Comparison of ENCODE assay signal across 20 cellular contexts in genomic region chr20:826695-827323, GRCh38. TPM values are rescaled to one million over a fixed set of nuclear protein-coding genes. Genes with fewer than 3 reads are reported as not detected.
DNase-seq lines count a peak whose midpoint lies in the region; ATAC-seq, FAIRE-seq and TF ChIP-seq lines count a peak whose summit lies in the region.
"Had no signal": no experiment of that assay in that cellular context is flagged by ENCODE, and none has a peak within 500 bp of the region (broad histone marks: within the 10 kb centered on the region; RNA-seq: fewer than 3 reads in every experiment).

No MANE protein-coding gene starts in this region.

- H2AFZ ChIP-seq in GM23338 (peak overlapping the region; percentile 56), osteoblast (ENCODE audit: low read length) (no peak overlapping the region)

- no peaks in the 10 kb centered on the region for H3K79me2 ChIP-seq in GM23338 (replicated peaks; ENCODE audit: insufficient read depth)
- H3K79me2 ChIP-seq in osteoblast (ENCODE audit: insufficient read depth, low read length) = no peaks in the 10 kb centered on the region

- no peak overlapping the region for H3K27ac ChIP-seq in GM23338 (ENCODE audit: low read depth)
- H3K27ac ChIP-seq in osteoblast (ENCODE audit: low read depth, low read length) = peak overlapping the region; percentile 0
- H3K27ac ChIP-seq in transverse colon = no peak overlapping the region
- no peak overlapping the region for H3K27ac ChIP-seq in prostate gland
- H3K27ac ChIP-seq: RWPE1, SJCRH30 had no signal

- H3K36me3 Mint-ChIP-seq in GM23338 (ENCODE audit: low read depth) = no peaks in the 10 kb centered on the region
- H3K36me3 Mint-ChIP-seq: CD8-positive, alpha-beta memory T cell had no signal

- H3K4me1 Mint-ChIP-seq in GM23338 = peaks cover 5% of the 10 kb centered on the region
- H3K4me1 Mint-ChIP-seq: CD8-positive, alpha-beta memory T cell had no signal

- no peaks in the 10 kb centered on the region for H3K9me2 ChIP-seq in GM23338 (ENCODE audit: insufficient read depth)

- 87 to 100% methylated on average over 2 to 7 of the region's 7 CpGs for WGBS in transverse colon (ENCODE audit: low coverage in 1 of 2), 2 donors
- 88% methylated on average over 7 of the region's 7 CpGs for WGBS in prostate gland

- H3K4me1 ChIP-seq in GM23338 (ENCODE audit: insufficient read depth) = no peaks in the 10 kb centered on the region
- H3K4me1 ChIP-seq in osteoblast (ENCODE audit: insufficient read depth, low read length) = peaks cover 7% of the 10 kb centered on the region
- peaks cover 0 to 8% (median 0%) of the 10 kb centered on the region in 4 donors for H3K4me1 ChIP-seq in transverse colon
- H3K4me1 ChIP-seq in prostate gland (replicated peaks) = no peaks in the 10 kb centered on the region
- H3K4me1 ChIP-seq: SJCRH30 had no signal

- TF ChIP-seq CTCF in GM23338 (conservative IDR thresholded peaks at IDR 0.05; ENCODE audit: low read depth in 2 of 2) (no peak), bronchial epithelial cell (IDR thresholded peaks at IDR 0.05; ENCODE audit: insufficient read depth, low read length, severe bottlenecking) (no peak), osteoblast (IDR thresholded peaks at IDR 0.05; ENCODE audit: extremely low read depth, low read depth, low read length) (no peak), transverse colon (IDR thresholded peaks at IDR 0.05) (no peak), prostate gland (IDR thresholded peaks at IDR 0.05) (no peak)

- H3K4me3 ChIP-seq in GM23338 (no peak overlapping the region), bronchial epithelial cell (ENCODE audit: low read depth, low read length) (no peak overlapping the region), osteoblast (ENCODE audit: insufficient read depth, low read length) (no peak overlapping the region), transverse colon (no peak overlapping the region), prostate gland (no peak overlapping the region)
- H3K4me3 ChIP-seq: SJCRH30 had no signal

- H3K27ac Mint-ChIP-seq in GM23338 = no peak overlapping the region

- TF ChIP-seq EP300 in transverse colon (IDR thresholded peaks at IDR 0.05; ENCODE audit: low read depth) = no peak

- H3K4me3 Mint-ChIP-seq in GM23338 = no peak overlapping the region; the same call in 2 of the 3 replicates
- H3K4me3 Mint-ChIP-seq: CD8-positive, alpha-beta memory T cell had no signal

- DNase-seq in GM23338 (ENCODE audit: low spot score) (no peak), bronchial epithelial cell (ENCODE audit: low read depth) (no peak), osteoblast (ENCODE audit: insufficient read length, low spot score, missing footprints) (no peak), transverse colon (peak; percentile 2), mucosa of gallbladder (ENCODE audit: low spot score) (no peak), prostate gland (ENCODE audit: low spot score) (no peak), GM19240 (ENCODE audit: insufficient read length, low spot score) (no peak), GM12892 (ENCODE audit: insufficient read length) (no peak)
- DNase-seq: ACHN; CD8-positive, alpha-beta memory T cell; GF-D8; H7; Karpas-422; MM.1S; NCI-H1930; NCI-H2227 treated with DMSO at 0.1 percent for 48 hours; NCI-H526 had no signal

- H3K4me2 ChIP-seq in GM23338 = no peak overlapping the region
- no peak overlapping the region for H3K4me2 ChIP-seq in osteoblast (ENCODE audit: insufficient read depth, low read length)

- H3K27me3 ChIP-seq in GM23338 (ENCODE audit: insufficient read depth) (no peaks in the 10 kb centered on the region), bronchial epithelial cell (ENCODE audit: control insufficient read depth, insufficient read depth, low read length) (no peaks in the 10 kb centered on the region), osteoblast (ENCODE audit: insufficient read depth, low read length) (no peaks in the 10 kb centered on the region), transverse colon (no peaks in the 10 kb centered on the region), prostate gland (replicated peaks; ENCODE audit: insufficient read depth) (no peaks in the 10 kb centered on the region)
- H3K27me3 ChIP-seq: SJCRH30 had no signal

- H3K27me3 Mint-ChIP-seq in GM23338 (ENCODE audit: insufficient read depth, low read depth, poor library complexity) = peaks cover 5% of the 10 kb centered on the region
- H3K27me3 Mint-ChIP-seq: CD8-positive, alpha-beta memory T cell had no signal

- H3F3A ChIP-seq in GM23338 (replicated peaks; ENCODE audit: low read depth) = no peaks in the 10 kb centered on the region

- in situ Hi-C loops in transverse colon (cut with MboI; ENCODE audit: low pct_ligation_motif_present in 1 of 4, low pct_unique_long_range_greater_than_20kb in 1 of 4, low sequenced_read_pairs in 3 of 4) = loop anchor here in 1 of 4 donors (25.0 kb wide), 1 partner anchor 285 kb away; the partner anchor contains the start of gene PSMF1

- intact Hi-C loops in transverse colon (cut with DNase I; ENCODE audit: low total_unique reads) (no loop called here), prostate gland (cut with DNase I) (no loop called here)

- no peak for ATAC-seq in GM23338

- FAIRE-seq in bronchial epithelial cell (lab: Jason Lieb, UNC) = peak; percentile 93
- no peak for FAIRE-seq in GM12892 (lab: Jason Lieb, UNC)

- no peaks in the 10 kb centered on the region for H3K9me3 Mint-ChIP-seq in GM23338
- H3K9me3 Mint-ChIP-seq: CD8-positive, alpha-beta memory T cell had no signal

- H3K9me3 ChIP-seq in osteoblast (ENCODE audit: low read depth, low read length) (no peaks in the 10 kb centered on the region), transverse colon (no peaks in the 10 kb centered on the region), prostate gland (no peaks in the 10 kb centered on the region)
- H3K9me3 ChIP-seq: SJCRH30 had no signal

- H3K36me3 ChIP-seq in GM23338 (ENCODE audit: insufficient read depth) = no peaks in the 10 kb centered on the region
- no peaks in the 10 kb centered on the region for H3K36me3 ChIP-seq in bronchial epithelial cell (ENCODE audit: control insufficient read depth, insufficient read depth, low read length)
- H3K36me3 ChIP-seq in osteoblast (ENCODE audit: insufficient read depth, low read length) = no peaks in the 10 kb centered on the region
- no peaks in the 10 kb centered on the region for H3K36me3 ChIP-seq in transverse colon
- H3K36me3 ChIP-seq in prostate gland = no peaks in the 10 kb centered on the region
- H3K36me3 ChIP-seq: SJCRH30 had no signal

- no peak for TF ChIP-seq POLR2A in transverse colon (IDR thresholded peaks at IDR 0.05)
- no peak for TF ChIP-seq POLR2A in prostate gland (IDR thresholded peaks at IDR 0.05)
- TF ChIP-seq POLR2A in GM12892 (IDR thresholded peaks at IDR 0.05; ENCODE audit: low read depth, low read length) = no peak

- H4K20me1 ChIP-seq in GM23338 (replicated peaks; ENCODE audit: insufficient read depth) (no peaks in the 10 kb centered on the region), osteoblast (ENCODE audit: insufficient read depth, low read length) (no peaks in the 10 kb centered on the region)

TF ChIP-seq in GM23338, 12 proteins besides CTCF, POLR2A, EP300 and RAD21:
- TF ChIP-seq CREB1 (CRISPR knock-in tag; IDR thresholded peaks at IDR 0.05; ENCODE audit: low read depth) = no peak

RNA-seq across cellular contexts. Expression of gene FAM110A, which starts 6.7 kb away (rescaled TPM):
- 13.7 and 15.0 TPM in 2 replicates for total RNA-seq in GM23338 (2014; rRNA removed; shearing (Covaris generic))
- 9.9 and 10.7 TPM in 2 replicates for polyA plus RNA-seq in GM23338 (2016; fragmentation: Nextera tagmentation; extraction: Ambion mirVana)
- 7.1 and 8.3 TPM in 2 replicates for total RNA-seq in bronchial epithelial cell
- 8.5 and 9.8 TPM in 2 replicates for total RNA-seq in osteoblast
- 10 to 100 TPM in 1 of 4 donors, 1 to 10 TPM in 3; 4.0 to 14.6 (median 6.9) TPM for total RNA-seq in transverse colon
- total RNA-seq in mucosa of gallbladder = 16.1 TPM
- 10 to 100 TPM; 15.5 to 33.0 TPM for total RNA-seq in prostate gland
- polyA plus RNA-seq in GM12892 (2012; ENCODE audit: missing spikeins) = 3.0 TPM

RNA-seq across cellular contexts. Expression of gene SLC52A3, which starts 58.5 kb away (rescaled TPM):
- 3.6 and 4.5 TPM in 2 replicates for total RNA-seq in GM23338 (2014; rRNA removed; shearing (Covaris generic))
- 2.3 and 2.5 TPM in 2 replicates for polyA plus RNA-seq in GM23338 (2016; fragmentation: Nextera tagmentation; extraction: Ambion mirVana)
- total RNA-seq in bronchial epithelial cell = 0.26 and 0.53 TPM in 2 replicates
- not detected in 2 replicates for total RNA-seq in osteoblast
- total RNA-seq in transverse colon = 10 to 100 TPM in 3 of 4 donors, 1 to 10 TPM in 1; 7.2 to 35.9 (median 15.3) TPM
- total RNA-seq in mucosa of gallbladder = 7.5 TPM
- total RNA-seq in prostate gland = 100 to 1,000 TPM in 1 of 2 donors, 10 to 100 TPM in 1; 34.3 to 221 TPM
- not detected for polyA plus RNA-seq in GM12892 (2012; ENCODE audit: missing spikeins)
- total RNA-seq: CD8-positive, alpha-beta memory T cell; OCI-LY7; SJCRH30 had no signal
- polyA plus RNA-seq: CD8-positive, alpha-beta memory T cell had no signal
